In genomic region chr4:37795796-37796195, GRCh38 we compare ENCODE assay signal across 21 cellular contexts. TPM values are rescaled to one million over a fixed set of nuclear protein-coding genes. Genes with fewer than 3 reads are reported as not detected.
DNase-seq lines count a peak whose midpoint lies in the region; ATAC-seq lines count a peak whose summit lies in the region.
"Had no signal": no experiment of that assay in that cellular context is flagged by ENCODE, and none has a peak within 500 bp of the region (broad histone marks: within the 10 kb centered on the region; RNA-seq: fewer than 3 reads in every experiment).

No MANE protein-coding gene starts in this region.

- no peak for ATAC-seq in HG02885 (IDR thresholded peaks at IDR 0.05; ENCODE audit: poor library complexity, unreplicated experiment)
- ATAC-seq in GM21717 (IDR thresholded peaks at IDR 0.05; ENCODE audit: unreplicated experiment) = no peak
- ATAC-seq: SK-N-SH treated with all-trans-retinoic acid at 6 μM for 48 hours had no signal

- DNase-seq in NCI-H2171 treated with DMSO at 0.1 percent for 48 hours (lab: John Stamatoyannopoulos, UW) (peak; percentile 28), NCI-H2171 (lab: John Stamatoyannopoulos, UW) (no peak), NCI-H69 (lab: John Stamatoyannopoulos, UW) (peak; percentile 2), cerebellum (ENCODE audit: low spot score) (peak; percentile 31), NCI-H2081 (lab: John Stamatoyannopoulos, UW) (no peak)
- DNase-seq in activated CD4-positive, alpha-beta T cell treated with anti-CD3 and anti-CD28 coated beads, Interleukin-2, amount 50 U/mL, for 48 hours = no peak
- DNase-seq: ACHN; CD4-positive, alpha-beta T cell; COR-L47; DND-41; H7; Karpas-422; NCI-H1417; NCI-H187 treated with DMSO at 0.1 percent for 48 hours; NCI-H226; NCI-H526 treated with DMSO at 0.1 percent for 48 hours; NK-92 treated with Interleukin-12 subunit alpha and Interleukin-12 subunit beta, amount 100 ng/mL, for 24 hours; SIG-M5 had no signal

RNA-seq across cellular contexts. Expression of gene PGM2, which starts 30.7 kb away (rescaled TPM):
- total RNA-seq in cerebellum = 20.1 TPM

Comparison
In these comparisons a context has a peak if more than half of its experiments do, and no peak if none do; other contexts are left out.
1. DNase-seq: peak in NCI-H2171 treated with DMSO at 0.1 percent for 48 hours (single experiment), NCI-H69 (single experiment) and cerebellum (single experiment); none in NCI-H2171 (single experiment), activated CD4-positive, alpha-beta T cell treated with anti-CD3 and anti-CD28 coated beads, Interleukin-2, amount 50 U/mL, for 48 hours (0 of 2) and NCI-H2081 (0 of 2).